6 cellular contexts compared by ENCODE assay signal in the genomic region with DNA sequence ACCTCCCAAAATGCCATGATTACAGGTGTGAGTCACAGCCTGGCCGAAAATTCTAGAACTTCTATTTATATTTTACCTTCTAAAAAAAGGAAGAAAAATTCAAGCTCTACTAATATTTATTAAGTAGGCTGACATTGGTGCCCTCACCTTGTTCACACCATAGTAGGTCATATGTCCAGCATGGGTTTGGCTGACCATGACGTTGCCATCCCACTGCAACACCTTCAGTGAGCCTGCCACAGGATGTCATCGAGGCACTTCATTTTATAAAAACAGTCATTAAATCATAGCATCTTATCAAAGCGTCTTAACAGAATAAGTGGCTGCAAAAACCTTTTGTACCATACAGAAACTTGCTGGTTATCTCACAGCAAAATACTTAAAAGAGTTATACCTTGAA. TPM values are rescaled to one million over a fixed set of nuclear protein-coding genes. Genes with fewer than 3 reads are reported as not detected.
"Had no signal": no experiment of that assay in that cellular context is flagged by ENCODE, and none has a peak within 500 bp of the region (broad histone marks: within the 10 kb centered on the region; RNA-seq: fewer than 3 reads in every experiment).

No MANE protein-coding gene starts in this region.

- H3K4me3 ChIP-seq: GM23338, K562 had no signal

- ATAC-seq: GM23338, K562 had no signal

- DNase-seq: H9, HCEC 1CT, IMR-90 had no signal

RNA-seq across cellular contexts. Expression of gene LRRC32, which starts 58.3 kb away (rescaled TPM):
- total RNA-seq: HT-29 had no signal
